ENCODE assay signal across 2 cellular contexts in genomic region chr5:130939059-130939458, GRCh38.
TF ChIP-seq lines count a peak whose summit lies in the region.

No MANE protein-coding gene starts in this region.

TF ChIP-seq in IMR-90, 13 proteins besides CTCF, POLR2A, EP300 and RAD21:
- TF ChIP-seq MXI1 (IDR thresholded peaks at IDR 0.05; ENCODE audit: borderline replicate concordance, low read depth, low read length) (no peak), CEBPB (IDR thresholded peaks at IDR 0.05; ENCODE audit: low read depth, low read length) (peak; percentile 79)

TF ChIP-seq in H1, 55 proteins besides CTCF, POLR2A, EP300 and RAD21:
- TF ChIP-seq KDM1A (IDR thresholded peaks at IDR 0.05; ENCODE audit: borderline replicate concordance, low read length) (no peak), CHD1 (IDR thresholded peaks at IDR 0.05; ENCODE audit: low read depth, low read length) (no peak), CEBPB (IDR thresholded peaks at IDR 0.05; ENCODE audit: low read depth, low read length) (peak; percentile 78; the same call in 1 of the 2 replicates), E2F6 (IDR thresholded peaks at IDR 0.05) (no peak), PHF8 (conservative IDR thresholded peaks at IDR 0.05; ENCODE audit: low read depth, low read length) (no peak), TEAD4 (IDR thresholded peaks at IDR 0.05; ENCODE audit: low read depth, low read length) (no peak)
